Comparison of ENCODE assay signal across 7 cellular contexts in genomic region chrX:24498975-24499374, GRCh38. TPM values are rescaled to one million over a fixed set of nuclear protein-coding genes. Genes with fewer than 3 reads are reported as not detected.
DNase-seq lines count a peak whose midpoint lies in the region; ATAC-seq and TF ChIP-seq lines count a peak whose summit lies in the region.

No MANE protein-coding gene starts in this region.

- H2BK12ac ChIP-seq in H9 (ENCODE audit: insufficient read length, low read depth, low read length) = no peak overlapping the region

- H3K4me3 ChIP-seq in GM12864 (ENCODE audit: low read depth, low read length) (no peak overlapping the region), SK-N-SH (ENCODE audit: low read depth in 2 of 2, low read length in 1 of 2) (no peak overlapping the region), fibroblast of villous mesenchyme (ENCODE audit: low read depth, low read length) (no peak overlapping the region), testis (no peak overlapping the region)

- H3K36me3 ChIP-seq in SK-N-SH (replicated peaks in 1 of 2; ENCODE audit: control insufficient read depth in 1 of 2, insufficient read depth in 2 of 2, low read length in 1 of 2) (no peaks in the 10 kb centered on the region), testis (ENCODE audit: low read depth, missing control alignments) (no peaks in the 10 kb centered on the region)

- no peaks in the 10 kb centered on the region for H3K9me3 ChIP-seq in H9 (ENCODE audit: control insufficient read depth, low read depth, low read length)
- no peaks in the 10 kb centered on the region for H3K9me3 ChIP-seq in SK-N-SH
- H3K9me3 ChIP-seq in testis = no peaks in the 10 kb centered on the region

- no peak overlapping the region for H3K4me3 Mint-ChIP-seq in H9

- no peak overlapping the region for H3K4ac ChIP-seq in H9 (ENCODE audit: low read depth, low read length)

- no peaks in the 10 kb centered on the region for H3K23me2 ChIP-seq in H9 (ENCODE audit: insufficient read length, low read depth, low read length, poor library complexity, severe bottlenecking)

- POLR2A ChIA-PET in SK-N-SH (lab: Yijun Ruan, JAX) = no interaction called here

- no peak for TF ChIP-seq POLR2A in testis (IDR thresholded peaks at IDR 0.05)

- H2BK5ac ChIP-seq in H9 (ENCODE audit: insufficient read length, low read length) = no peak overlapping the region

- H3K14ac ChIP-seq in H9 (ENCODE audit: insufficient read depth, low read length) = no peak overlapping the region

- H3K18ac ChIP-seq in H9 (ENCODE audit: insufficient read length, low read depth, low read length) = no peak overlapping the region

- H3K9me3 Mint-ChIP-seq in H9 = no peaks in the 10 kb centered on the region

- no peak overlapping the region for H4K8ac ChIP-seq in H9 (replicated peaks; ENCODE audit: insufficient read length, low read depth, low read length)

- no peaks in the 10 kb centered on the region for H3K27me3 ChIP-seq in H9 (ENCODE audit: insufficient read depth, low read length)
- H3K27me3 ChIP-seq in SK-N-SH (ENCODE audit: insufficient read depth) = no peaks in the 10 kb centered on the region
- no peaks in the 10 kb centered on the region for H3K27me3 ChIP-seq in testis

- no peak overlapping the region for H3K27ac Mint-ChIP-seq in H9

- ATAC-seq in GM21390 (IDR thresholded peaks at IDR 0.05; ENCODE audit: unreplicated experiment) (no peak), HG02970 (IDR thresholded peaks at IDR 0.05; ENCODE audit: low FRiP score, unreplicated experiment) (no peak)

- peak; percentile 32 for TF ChIP-seq CTCF in GM12864 (IDR thresholded peaks at IDR 0.05; ENCODE audit: low read depth, low read length, missing control alignments)
- TF ChIP-seq CTCF in H9 (conservative IDR thresholded peaks at IDR 0.05) = peak; percentile 74
- TF ChIP-seq CTCF in SK-N-SH (IDR thresholded peaks at IDR 0.05) = peak; percentile 77
- peak; percentile 50 for TF ChIP-seq CTCF in fibroblast of villous mesenchyme (IDR thresholded peaks at IDR 0.05; ENCODE audit: insufficient read depth, low read depth, low read length)
- TF ChIP-seq CTCF in testis (IDR thresholded peaks at IDR 0.05) = peak in 2 of 3 experiments; percentile 29 to 45

- CTCF ChIA-PET in SK-N-SH (lab: Yijun Ruan, JAX) = interaction anchor here (0.6 to 6.4 kb wide), 35 partner anchors 8 to 645 kb away, joined by 3 to 80 read pairs (median 4); no protein-coding TSS in a partner anchor

- no peak overlapping the region for H2AK5ac ChIP-seq in H9 (ENCODE audit: insufficient read length, low read length)

- H3T11ph ChIP-seq in H9 (ENCODE audit: low read length) = no peak overlapping the region

- H2BK15ac ChIP-seq in H9 (ENCODE audit: low read depth, low read length) = no peak overlapping the region

- no peak for TF ChIP-seq EP300 in SK-N-SH (IDR thresholded peaks at IDR 0.05; ENCODE audit: borderline replicate concordance in 1 of 2, low read depth in 1 of 2, low read length in 1 of 2)

- no peaks in the 10 kb centered on the region for H3K9me2 ChIP-seq in SK-N-SH

- H4K20me1 ChIP-seq in H9 (ENCODE audit: control insufficient read depth, insufficient read depth, insufficient read length) = no peaks in the 10 kb centered on the region
- H4K20me1 ChIP-seq in SK-N-SH (ENCODE audit: insufficient read depth) = no peaks in the 10 kb centered on the region

- no peak overlapping the region for H3K23ac ChIP-seq in H9 (ENCODE audit: insufficient read length, low read depth, low read length)

- H3K27ac ChIP-seq in H9 (ENCODE audit: insufficient read length, low read depth, low read length) = no peak overlapping the region
- no peak overlapping the region for H3K27ac ChIP-seq in SK-N-SH (ENCODE audit: low read depth in 2 of 2, low read length in 1 of 2)
- no peak overlapping the region for H3K27ac ChIP-seq in testis

- H3K4me1 ChIP-seq in H9 (ENCODE audit: insufficient read depth, low read length) (peaks cover 6% of the 10 kb centered on the region), SK-N-SH (ENCODE audit: control insufficient read depth in 1 of 2, insufficient read depth in 2 of 2, low read depth in 1 of 2, low read length in 1 of 2) (no peaks in the 10 kb centered on the region; a peak in 1 of 4 replicates), testis (peaks cover 3% of the 10 kb centered on the region)

- no peak overlapping the region for H3K9ac ChIP-seq in H9 (ENCODE audit: extremely low read depth, insufficient read length, low read length)
- H3K9ac ChIP-seq in SK-N-SH = no peak overlapping the region

- H2AFZ ChIP-seq in H9 (ENCODE audit: low read length) (no peak overlapping the region), SK-N-SH (ENCODE audit: low read depth) (no peak overlapping the region)

- no peak overlapping the region for H3K56ac ChIP-seq in H9 (ENCODE audit: insufficient read length, low read depth, low read length)

- DNase-seq in GM12864 (ENCODE audit: low read depth) (no peak), H9 (no peak), SK-N-SH (peak; percentile 30), fibroblast of villous mesenchyme (ENCODE audit: low read depth) (peak; percentile 23), testis (no peak)

- H3K79me2 ChIP-seq in H9 (ENCODE audit: insufficient read depth, low read length) = no peaks in the 10 kb centered on the region
- no peaks in the 10 kb centered on the region for H3K79me2 ChIP-seq in SK-N-SH (ENCODE audit: insufficient read depth)

- H3F3A ChIP-seq in SK-N-SH (replicated peaks; ENCODE audit: insufficient read depth) = no peaks in the 10 kb centered on the region

- WGBS in H9 (ENCODE audit: extremely low coverage, insufficient read length, low lambda C conversion rate) = no CpG with 5 or more reads among the region's 2 CpGs
- 38% methylated on average over 2 of the region's 2 CpGs for WGBS in SK-N-SH (ENCODE audit: low lambda C conversion rate)
- WGBS in testis, 2 donors = 79 to 85% methylated on average over 2 of the region's 2 CpGs

- peaks cover 12 to 42% (median 37%) of the 10 kb centered on the region in 3 experiments; a peak in 6 of 7 replicates for H3K36me3 Mint-ChIP-seq in H9 (ENCODE audit: insufficient read depth in 1 of 3, low read depth in 3 of 3)

- peak; percentile 61 for TF ChIP-seq RAD21 in SK-N-SH (IDR thresholded peaks at IDR 0.05; ENCODE audit: low read length)

- no peak overlapping the region for H2BK120ac ChIP-seq in H9 (ENCODE audit: low read depth, low read length, poor library complexity, severe bottlenecking)

- peaks cover 30 to 33% of the 10 kb centered on the region in 2 experiments for H3K4me1 Mint-ChIP-seq in H9

- intact Hi-C loops in testis (cut with DNase I; ENCODE audit: low total_unique reads) = no loop called here

- H3K79me1 ChIP-seq in H9 (ENCODE audit: insufficient read depth, low read depth, low read length, poor library complexity, severe bottlenecking) = no peaks in the 10 kb centered on the region

- H2BK20ac ChIP-seq in H9 (ENCODE audit: low read depth, low read length, poor library complexity, severe bottlenecking) = no peak overlapping the region

- no peak overlapping the region for H4K91ac ChIP-seq in H9 (ENCODE audit: insufficient read length, low read depth, low read length)

- H3K27me3 Mint-ChIP-seq in H9 (ENCODE audit: low read depth) = no peaks in the 10 kb centered on the region

- no peak overlapping the region for H4K5ac ChIP-seq in H9 (ENCODE audit: insufficient read length, low read depth, low read length)

- no peak overlapping the region for H3K4me2 ChIP-seq in H9 (ENCODE audit: insufficient read depth, insufficient read length, low read length)
- no peak overlapping the region for H3K4me2 ChIP-seq in SK-N-SH

TF ChIP-seq in SK-N-SH, 30 proteins besides CTCF, POLR2A, EP300 and RAD21:
- TF ChIP-seq TAF1 (IDR thresholded peaks at IDR 0.05; ENCODE audit: borderline replicate concordance, low read depth, low read length) (no peak), SMC3 (IDR thresholded peaks at IDR 0.05; ENCODE audit: low read depth, low read length) (peak; percentile 60)
TF ChIP-seq in SK-N-SH: peak in this region for 1.

RNA-seq across cellular contexts. Expression of gene PDK3, which starts 33.9 kb away (rescaled TPM):
- total RNA-seq in H9 (2021) (43.8 and 47.3 TPM in 2 replicates), fibroblast of villous mesenchyme (3.9 and 4.5 TPM in 2 replicates), testis (10 to 100 TPM; 71.1 to 74.8 TPM)
- polyA plus RNA-seq in SK-N-SH (2012; rRNA removed) (2.5 and 3.1 TPM in 2 replicates), testis (ENCODE audit: insufficient read depth, low read depth, low replicate concordance) (28.1 TPM)
- polyA plus RNA-seq in SK-N-SH (2012; cell fraction: cytosol; rRNA removed) = 3.1 and 3.2 TPM in 2 replicates
- polyA plus RNA-seq in SK-N-SH (2012; cell fraction: nucleus; rRNA removed) = 0.85 and 1.6 TPM in 2 replicates

Comparison
In these comparisons a context has a peak if more than half of its experiments do, and no peak if none do; other contexts are left out.
1. DNase-seq: peak in SK-N-SH (single experiment) and fibroblast of villous mesenchyme (single experiment); none in GM12864 (single experiment), H9 (single experiment) and testis (single experiment).
2. Peak in every context shown above with its lines, with median percentiles within 50 percentile points of each other: CTCF ChIP-seq.